8 cellular contexts compared by ENCODE assay signal in genomic region chr22:37681556-37682049, GRCh38.
DNase-seq lines count a peak whose midpoint lies in the region; ATAC-seq and TF ChIP-seq lines count a peak whose summit lies in the region.

No MANE protein-coding gene starts in this region.

- no peak for ATAC-seq in GM21717 (IDR thresholded peaks at IDR 0.05; ENCODE audit: unreplicated experiment)
- no peak for ATAC-seq in GM21360 (IDR thresholded peaks at IDR 0.05; ENCODE audit: unreplicated experiment)

- DNase-seq in GM10266 (ENCODE audit: extremely low spot score), result peak; percentile 81
- peak; percentile 49 for DNase-seq in NCI-H1092 treated with DMSO at 0.1 percent for 48 hours (lab: John Stamatoyannopoulos, UW)
- peak; percentile 36 for DNase-seq in T1000 (lab: John Stamatoyannopoulos, UW)
- peak; percentile 87 for DNase-seq in astrocyte of the hippocampus (ENCODE audit: low read depth, low spot score)
- DNase-seq in iris pigment epithelial cell (ENCODE audit: low read depth), result peak; percentile 81
- peak; percentile 57 for DNase-seq in stimulated activated CD4-positive, alpha-beta T cell treated with anti-CD3 and anti-CD28 coated beads, Interleukin-1b, Interleukin-23, amount 100 ng/mL, for 4 hours (ENCODE audit: low read depth in 2 of 2)

- TF ChIP-seq CTCF in GM10266 (IDR thresholded peaks at IDR 0.05; ENCODE audit: control insufficient read depth, insufficient read depth, low read depth, missing control alignments), result peak; percentile 94

Comparison
In these comparisons a context has a peak if more than half of its experiments do, and no peak if none do; other contexts are left out.
1. DNase-seq: peak in every context shown above with its lines; median percentile 87 in astrocyte of the hippocampus; 81 in GM10266; 81 in iris pigment epithelial cell; 57 in stimulated activated CD4-positive, alpha-beta T cell treated with anti-CD3 and anti-CD28 coated beads, Interleukin-1b, Interleukin-23, amount 100 ng/mL, for 4 hours; 49 in NCI-H1092 treated with DMSO at 0.1 percent for 48 hours; 36 in T1000.